16 cellular contexts compared by ENCODE assay signal in the genomic region with DNA sequence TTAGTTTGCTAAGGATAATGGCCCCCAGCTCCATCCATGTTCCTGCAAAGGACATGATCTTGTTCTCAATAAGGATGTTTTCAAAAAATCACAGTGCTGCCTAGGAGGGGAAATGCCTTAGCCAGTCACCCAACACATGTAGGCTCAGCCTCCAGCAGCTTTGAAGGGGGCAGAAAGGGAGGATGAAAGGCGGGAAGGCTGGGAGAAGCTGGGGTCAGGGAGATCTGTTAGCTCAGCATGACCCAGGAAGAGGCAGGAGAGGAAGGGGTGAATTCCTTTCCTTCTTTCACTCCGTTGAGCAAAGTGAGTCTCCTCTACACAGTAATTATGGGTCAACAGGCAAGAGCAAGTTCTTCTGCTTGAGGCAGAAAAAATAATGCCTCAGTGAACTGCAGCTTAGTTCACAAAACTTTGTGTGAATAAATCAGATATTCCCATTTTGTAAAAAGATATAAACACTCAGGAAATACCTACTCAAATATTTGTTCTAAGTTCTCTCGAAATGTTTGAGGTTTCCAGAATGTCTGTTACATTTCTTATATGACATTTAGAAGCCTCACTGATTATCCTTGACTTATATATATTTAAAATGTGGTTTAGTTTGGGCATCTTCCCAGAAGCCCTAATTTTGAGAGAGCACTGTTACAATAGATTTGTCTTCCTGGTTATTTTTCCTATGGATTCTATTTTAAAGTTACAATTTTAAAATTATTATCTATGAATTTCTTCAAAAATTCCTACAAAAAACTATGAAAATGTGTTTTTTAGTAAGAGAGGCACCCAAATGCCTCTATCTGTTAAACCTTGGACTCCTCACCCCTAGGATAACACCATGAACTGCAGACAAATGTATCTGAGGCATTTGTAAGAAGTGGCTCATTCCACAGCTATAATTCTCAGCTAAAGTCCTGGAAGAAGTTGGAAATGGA.
"Had no signal": no experiment of that assay in that cellular context is flagged by ENCODE, and none has a peak within 500 bp of the region (broad histone marks: within the 10 kb centered on the region; RNA-seq: fewer than 3 reads in every experiment).

No MANE protein-coding gene starts in this region.

- ATAC-seq: activated CD8-positive, alpha-beta memory T cell treated with anti-CD3 and anti-CD28 coated beads, Interleukin-2, amount 10 ng/mL, durations not matched to agents 7 days and 5 days; activated T-cell treated with anti-CD3 and anti-CD28 coated beads, Interleukin-2, amount 50 U/mL, for 4 hours; left colon; natural killer cell treated with Interleukin-12 subunit alpha and Interleukin-12 subunit beta and Interleukin-15 and Interleukin-18, amount 100 ng/mL, for 72 hours; T-helper 17 cell had no signal

- DNase-seq: activated CD4-positive, alpha-beta T cell treated with anti-CD3 and anti-CD28 coated beads, Interleukin-2, amount 50 U/mL, for 4 hours; activated CD8-positive, alpha-beta memory T cell treated with anti-CD3 and anti-CD28 coated beads, Interleukin-2, amount 10 ng/mL, durations not matched to agents 7 days and 5 days; activated effector memory CD4-positive, alpha-beta T cell treated with anti-CD3 and anti-CD28 coated beads, Interleukin-2, amount 50 U/mL, for 16 hours; activated T-cell treated with anti-CD3 and anti-CD28 coated beads, Interleukin-2, amount 50 U/mL, for 4 hours; esophagus squamous epithelium; left colon; mammary epithelial cell; SIG-M5; stimulated activated CD4-positive, alpha-beta T cell treated with anti-CD3 and anti-CD28 coated beads, Interleukin-2, amount 100 ng/mL, for 48 hours; stimulated activated naive CD4-positive, alpha-beta T cell treated with Interleukin-2 at 50 U/mL for 16 hours; T-helper 17 cell; upper lobe of left lung had no signal

- H3K4me1 ChIP-seq: esophagus squamous epithelium, right atrium auricular region, suprapubic skin, upper lobe of left lung had no signal

- H3K4me1 Mint-ChIP-seq: activated CD8-positive, alpha-beta memory T cell treated with anti-CD3 and anti-CD28 coated beads, Interleukin-2, amount 10 ng/mL, durations not matched to agents 7 days and 5 days; T-helper 17 cell had no signal

- H3K36me3 ChIP-seq: esophagus squamous epithelium, right atrium auricular region, suprapubic skin, upper lobe of left lung had no signal

- H3K27ac Mint-ChIP-seq: activated CD8-positive, alpha-beta memory T cell treated with anti-CD3 and anti-CD28 coated beads, Interleukin-2, amount 10 ng/mL, durations not matched to agents 7 days and 5 days; activated naive CD4-positive, alpha-beta T cell treated with anti-CD3 and anti-CD28 coated beads, Interleukin-2, amount 50 U/mL, for 72 hours; natural killer cell treated with Interleukin-12 subunit alpha and Interleukin-12 subunit beta and Interleukin-15 and Interleukin-18, amount 100 ng/mL, for 72 hours; T-helper 17 cell had no signal

- H3K4me3 ChIP-seq: esophagus squamous epithelium, right atrium auricular region, suprapubic skin, upper lobe of left lung had no signal

- H3K27me3 ChIP-seq: right atrium auricular region, upper lobe of left lung had no signal

- H3K4me3 Mint-ChIP-seq: activated CD8-positive, alpha-beta memory T cell treated with anti-CD3 and anti-CD28 coated beads, Interleukin-2, amount 10 ng/mL, durations not matched to agents 7 days and 5 days; activated T-cell treated with anti-CD3 and anti-CD28 coated beads, Interleukin-2, amount 50 U/mL, for 4 hours; natural killer cell treated with Interleukin-12 subunit alpha and Interleukin-12 subunit beta and Interleukin-15 and Interleukin-18, amount 100 ng/mL, for 72 hours; T-helper 17 cell had no signal

- H3K9me3 Mint-ChIP-seq: activated naive CD4-positive, alpha-beta T cell treated with anti-CD3 and anti-CD28 coated beads, Interleukin-2, amount 50 U/mL, for 72 hours; natural killer cell treated with Interleukin-12 subunit alpha and Interleukin-12 subunit beta and Interleukin-15 and Interleukin-18, amount 100 ng/mL, for 72 hours had no signal

- H3K36me3 Mint-ChIP-seq: activated CD8-positive, alpha-beta memory T cell treated with anti-CD3 and anti-CD28 coated beads, Interleukin-2, amount 10 ng/mL, durations not matched to agents 7 days and 5 days; activated naive CD4-positive, alpha-beta T cell treated with anti-CD3 and anti-CD28 coated beads, Interleukin-2, amount 50 U/mL, for 72 hours; natural killer cell treated with Interleukin-12 subunit alpha and Interleukin-12 subunit beta and Interleukin-15 and Interleukin-18, amount 100 ng/mL, for 72 hours had no signal

- H3K27ac ChIP-seq: esophagus squamous epithelium, right atrium auricular region, suprapubic skin, upper lobe of left lung had no signal

- H3K9me3 ChIP-seq: esophagus squamous epithelium, suprapubic skin, upper lobe of left lung had no signal
